Comparison of ENCODE assay signal across 1 cellular context in the genomic region with DNA sequence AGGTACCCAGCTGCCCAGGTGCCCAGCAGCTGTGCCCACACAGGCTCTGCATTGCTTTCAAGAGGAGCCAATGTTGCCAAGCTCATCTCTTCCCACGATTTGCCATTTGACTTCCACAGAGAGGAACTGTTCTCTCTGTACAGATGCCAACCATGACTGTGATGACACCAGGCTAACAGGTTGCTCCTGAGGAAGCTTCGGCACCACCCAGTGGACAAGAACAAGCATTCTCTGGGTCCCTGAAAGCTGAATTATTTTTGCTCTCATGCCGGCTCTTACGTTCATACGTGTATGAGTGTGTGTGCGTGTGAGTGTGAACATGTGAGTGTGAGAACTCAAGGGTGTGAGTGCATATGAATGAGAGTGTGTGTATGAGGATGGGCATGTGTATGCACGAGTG.
TF ChIP-seq lines count a peak whose summit lies in the region.

No MANE protein-coding gene starts in this region.

TF ChIP-seq in GM23338, 12 proteins besides CTCF, POLR2A, EP300 and RAD21 (continued from another document):
- TF ChIP-seq, protein P1, sequence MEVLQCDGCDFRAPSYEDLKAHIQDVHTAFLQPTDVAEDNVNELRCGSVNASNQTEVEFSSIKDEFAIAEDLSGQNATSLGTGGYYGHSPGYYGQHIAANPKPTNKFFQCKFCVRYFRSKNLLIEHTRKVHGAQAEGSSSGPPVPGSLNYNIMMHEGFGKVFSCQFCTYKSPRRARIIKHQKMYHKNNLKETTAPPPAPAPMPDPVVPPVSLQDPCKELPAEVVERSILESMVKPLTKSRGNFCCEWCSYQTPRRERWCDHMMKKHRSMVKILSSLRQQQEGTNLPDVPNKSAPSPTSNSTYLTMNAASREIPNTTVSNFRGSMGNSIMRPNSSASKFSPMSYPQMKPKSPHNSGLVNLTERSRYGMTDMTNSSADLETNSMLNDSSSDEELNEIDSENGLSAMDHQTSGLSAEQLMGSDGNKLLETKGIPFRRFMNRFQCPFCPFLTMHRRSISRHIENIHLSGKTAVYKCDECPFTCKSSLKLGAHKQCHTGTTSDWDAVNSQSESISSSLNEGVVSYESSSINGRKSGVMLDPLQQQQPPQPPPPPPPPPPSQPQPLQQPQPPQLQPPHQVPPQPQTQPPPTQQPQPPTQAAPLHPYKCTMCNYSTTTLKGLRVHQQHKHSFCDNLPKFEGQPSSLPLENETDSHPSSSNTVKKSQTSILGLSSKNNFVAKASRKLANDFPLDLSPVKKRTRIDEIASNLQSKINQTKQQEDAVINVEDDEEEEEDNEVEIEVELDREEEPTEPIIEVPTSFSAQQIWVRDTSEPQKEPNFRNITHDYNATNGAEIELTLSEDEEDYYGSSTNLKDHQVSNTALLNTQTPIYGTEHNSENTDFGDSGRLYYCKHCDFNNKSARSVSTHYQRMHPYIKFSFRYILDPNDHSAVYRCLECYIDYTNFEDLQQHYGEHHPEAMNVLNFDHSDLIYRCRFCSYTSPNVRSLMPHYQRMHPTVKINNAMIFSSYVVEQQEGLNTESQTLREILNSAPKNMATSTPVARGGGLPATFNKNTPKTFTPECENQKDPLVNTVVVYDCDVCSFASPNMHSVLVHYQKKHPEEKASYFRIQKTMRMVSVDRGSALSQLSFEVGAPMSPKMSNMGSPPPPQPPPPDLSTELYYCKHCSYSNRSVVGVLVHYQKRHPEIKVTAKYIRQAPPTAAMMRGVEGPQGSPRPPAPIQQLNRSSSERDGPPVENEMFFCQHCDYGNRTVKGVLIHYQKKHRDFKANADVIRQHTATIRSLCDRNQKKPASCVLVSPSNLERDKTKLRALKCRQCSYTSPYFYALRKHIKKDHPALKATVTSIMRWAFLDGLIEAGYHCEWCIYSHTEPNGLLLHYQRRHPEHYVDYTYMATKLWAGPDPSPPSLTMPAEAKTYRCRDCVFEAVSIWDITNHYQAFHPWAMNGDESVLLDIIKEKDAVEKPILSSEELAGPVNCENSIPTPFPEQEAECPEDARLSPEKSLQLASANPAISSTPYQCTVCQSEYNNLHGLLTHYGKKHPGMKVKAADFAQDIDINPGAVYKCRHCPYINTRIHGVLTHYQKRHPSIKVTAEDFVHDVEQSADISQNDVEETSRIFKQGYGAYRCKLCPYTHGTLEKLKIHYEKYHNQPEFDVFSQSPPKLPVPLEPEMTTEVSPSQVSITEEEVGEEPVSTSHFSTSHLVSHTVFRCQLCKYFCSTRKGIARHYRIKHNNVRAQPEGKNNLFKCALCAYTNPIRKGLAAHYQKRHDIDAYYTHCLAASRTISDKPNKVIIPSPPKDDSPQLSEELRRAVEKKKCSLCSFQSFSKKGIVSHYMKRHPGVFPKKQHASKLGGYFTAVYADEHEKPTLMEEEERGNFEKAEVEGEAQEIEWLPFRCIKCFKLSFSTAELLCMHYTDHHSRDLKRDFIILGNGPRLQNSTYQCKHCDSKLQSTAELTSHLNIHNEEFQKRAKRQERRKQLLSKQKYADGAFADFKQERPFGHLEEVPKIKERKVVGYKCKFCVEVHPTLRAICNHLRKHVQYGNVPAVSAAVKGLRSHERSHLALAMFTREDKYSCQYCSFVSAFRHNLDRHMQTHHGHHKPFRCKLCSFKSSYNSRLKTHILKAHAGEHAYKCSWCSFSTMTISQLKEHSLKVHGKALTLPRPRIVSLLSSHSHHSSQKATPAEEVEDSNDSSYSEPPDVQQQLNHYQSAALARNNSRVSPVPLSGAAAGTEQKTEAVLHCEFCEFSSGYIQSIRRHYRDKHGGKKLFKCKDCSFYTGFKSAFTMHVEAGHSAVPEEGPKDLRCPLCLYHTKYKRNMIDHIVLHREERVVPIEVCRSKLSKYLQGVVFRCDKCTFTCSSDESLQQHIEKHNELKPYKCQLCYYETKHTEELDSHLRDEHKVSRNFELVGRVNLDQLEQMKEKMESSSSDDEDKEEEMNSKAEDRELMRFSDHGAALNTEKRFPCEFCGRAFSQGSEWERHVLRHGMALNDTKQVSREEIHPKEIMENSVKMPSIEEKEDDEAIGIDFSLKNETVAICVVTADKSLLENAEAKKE (CRISPR knock-in tag; IDR thresholded peaks at IDR 0.05), result no peak
- TF ChIP-seq STAT1 (IDR thresholded peaks at IDR 0.05; ENCODE audit: unreplicated experiment) (no peak), ZNF114 (CRISPR knock-in tag; IDR thresholded peaks at IDR 0.05) (no peak), POLR2AphosphoS5 (IDR thresholded peaks at IDR 0.05; ENCODE audit: low read depth) (no peak), JUNB (IDR thresholded peaks at IDR 0.05; ENCODE audit: unreplicated experiment) (no peak), EZH2phosphoT487 (IDR thresholded peaks at IDR 0.05; ENCODE audit: unreplicated experiment) (no peak), EZH2 (IDR thresholded peaks at IDR 0.05; ENCODE audit: low read depth, unreplicated experiment) (no peak)
- TF ChIP-seq, protein P2, sequence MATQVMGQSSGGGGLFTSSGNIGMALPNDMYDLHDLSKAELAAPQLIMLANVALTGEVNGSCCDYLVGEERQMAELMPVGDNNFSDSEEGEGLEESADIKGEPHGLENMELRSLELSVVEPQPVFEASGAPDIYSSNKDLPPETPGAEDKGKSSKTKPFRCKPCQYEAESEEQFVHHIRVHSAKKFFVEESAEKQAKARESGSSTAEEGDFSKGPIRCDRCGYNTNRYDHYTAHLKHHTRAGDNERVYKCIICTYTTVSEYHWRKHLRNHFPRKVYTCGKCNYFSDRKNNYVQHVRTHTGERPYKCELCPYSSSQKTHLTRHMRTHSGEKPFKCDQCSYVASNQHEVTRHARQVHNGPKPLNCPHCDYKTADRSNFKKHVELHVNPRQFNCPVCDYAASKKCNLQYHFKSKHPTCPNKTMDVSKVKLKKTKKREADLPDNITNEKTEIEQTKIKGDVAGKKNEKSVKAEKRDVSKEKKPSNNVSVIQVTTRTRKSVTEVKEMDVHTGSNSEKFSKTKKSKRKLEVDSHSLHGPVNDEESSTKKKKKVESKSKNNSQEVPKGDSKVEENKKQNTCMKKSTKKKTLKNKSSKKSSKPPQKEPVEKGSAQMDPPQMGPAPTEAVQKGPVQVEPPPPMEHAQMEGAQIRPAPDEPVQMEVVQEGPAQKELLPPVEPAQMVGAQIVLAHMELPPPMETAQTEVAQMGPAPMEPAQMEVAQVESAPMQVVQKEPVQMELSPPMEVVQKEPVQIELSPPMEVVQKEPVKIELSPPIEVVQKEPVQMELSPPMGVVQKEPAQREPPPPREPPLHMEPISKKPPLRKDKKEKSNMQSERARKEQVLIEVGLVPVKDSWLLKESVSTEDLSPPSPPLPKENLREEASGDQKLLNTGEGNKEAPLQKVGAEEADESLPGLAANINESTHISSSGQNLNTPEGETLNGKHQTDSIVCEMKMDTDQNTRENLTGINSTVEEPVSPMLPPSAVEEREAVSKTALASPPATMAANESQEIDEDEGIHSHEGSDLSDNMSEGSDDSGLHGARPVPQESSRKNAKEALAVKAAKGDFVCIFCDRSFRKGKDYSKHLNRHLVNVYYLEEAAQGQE (IDR thresholded peaks at IDR 0.05; ENCODE audit: unreplicated experiment), result no peak
TF ChIP-seq in GM23338: peak in this region for 0.
